Comparison of ENCODE assay signal across 1 cellular context in the genomic region with DNA sequence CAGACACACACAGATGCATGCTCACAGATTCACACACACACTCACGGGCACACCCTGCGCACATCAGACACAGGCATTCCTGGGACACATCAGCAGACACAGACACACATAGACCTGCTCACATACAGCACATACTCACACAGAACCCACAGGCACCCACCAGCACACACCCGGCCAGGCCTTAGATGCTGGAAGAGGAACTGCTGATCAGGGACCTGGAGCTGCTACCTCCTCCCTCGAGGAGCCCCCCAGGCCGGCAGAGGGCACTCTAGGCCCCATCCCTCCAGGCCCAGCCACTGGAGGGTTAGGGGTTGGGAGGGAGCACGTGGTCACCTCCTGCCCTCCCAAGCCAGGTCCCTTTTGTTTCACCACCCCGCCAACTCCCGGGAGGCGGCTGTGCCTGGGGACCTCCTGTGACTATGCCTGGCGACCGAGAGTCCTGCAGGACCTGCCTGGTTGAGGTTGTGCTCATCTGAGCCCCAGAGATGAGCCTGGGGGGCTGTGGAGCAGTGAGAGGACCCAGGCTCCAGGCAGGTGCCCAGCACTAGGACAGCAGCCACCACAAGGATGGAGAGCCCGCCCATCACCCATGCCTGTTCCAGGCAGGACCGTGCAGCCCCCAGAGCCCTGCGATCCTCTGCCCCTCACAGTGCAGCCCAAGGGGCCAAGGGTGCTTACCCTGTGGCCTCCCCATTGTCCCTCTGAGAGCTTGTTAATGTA.
A peak's percentile ranks its signal among the peaks of the same experiment; 100 is the strongest.
TF ChIP-seq lines count a peak whose summit lies in the region.

No MANE protein-coding gene starts in this region.

TF ChIP-seq in HepG2, 621 proteins besides CTCF, POLR2A, EP300 and RAD21 (continued from another document and continues in another):
- TF ChIP-seq, protein P1, sequence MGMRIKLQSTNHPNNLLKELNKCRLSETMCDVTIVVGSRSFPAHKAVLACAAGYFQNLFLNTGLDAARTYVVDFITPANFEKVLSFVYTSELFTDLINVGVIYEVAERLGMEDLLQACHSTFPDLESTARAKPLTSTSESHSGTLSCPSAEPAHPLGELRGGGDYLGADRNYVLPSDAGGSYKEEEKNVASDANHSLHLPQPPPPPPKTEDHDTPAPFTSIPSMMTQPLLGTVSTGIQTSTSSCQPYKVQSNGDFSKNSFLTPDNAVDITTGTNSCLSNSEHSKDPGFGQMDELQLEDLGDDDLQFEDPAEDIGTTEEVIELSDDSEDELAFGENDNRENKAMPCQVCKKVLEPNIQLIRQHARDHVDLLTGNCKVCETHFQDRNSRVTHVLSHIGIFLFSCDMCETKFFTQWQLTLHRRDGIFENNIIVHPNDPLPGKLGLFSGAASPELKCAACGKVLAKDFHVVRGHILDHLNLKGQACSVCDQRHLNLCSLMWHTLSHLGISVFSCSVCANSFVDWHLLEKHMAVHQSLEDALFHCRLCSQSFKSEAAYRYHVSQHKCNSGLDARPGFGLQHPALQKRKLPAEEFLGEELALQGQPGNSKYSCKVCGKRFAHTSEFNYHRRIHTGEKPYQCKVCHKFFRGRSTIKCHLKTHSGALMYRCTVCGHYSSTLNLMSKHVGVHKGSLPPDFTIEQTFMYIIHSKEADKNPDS (CRISPR knock-in tag; IDR thresholded peaks at IDR 0.05) = peak; percentile 55; the same call in 1 of the 2 replicates
- TF ChIP-seq ZNF367 (CRISPR knock-in tag; IDR thresholded peaks at IDR 0.05; ENCODE audit: borderline replicate concordance) (no peak), ZNF446 (CRISPR knock-in tag; IDR thresholded peaks at IDR 0.05) (no peak), MAFG (CRISPR knock-in tag; IDR thresholded peaks at IDR 0.05) (peak; percentile 23; the same call in 1 of the 2 replicates), ZSCAN30 (CRISPR knock-in tag; IDR thresholded peaks at IDR 0.05) (no peak), SYNCRIP (IDR thresholded peaks at IDR 0.05; ENCODE audit: insufficient read depth, low read depth, low read length) (no peak), ZNF878 (CRISPR knock-in tag; IDR thresholded peaks at IDR 0.05) (no peak), MBNL3 (CRISPR knock-in tag; conservative IDR thresholded peaks at IDR 0.05) (no peak), MED13 (CRISPR knock-in tag; IDR thresholded peaks at IDR 0.05) (no peak), THYN1 (CRISPR knock-in tag; IDR thresholded peaks at IDR 0.05; ENCODE audit: borderline replicate concordance, low read depth) (no peak), ZNF782 (CRISPR knock-in tag; IDR thresholded peaks at IDR 0.05; ENCODE audit: borderline replicate concordance) (peak; percentile 36; the same call in 1 of the 2 replicates), RBM22 (optimal IDR thresholded peaks at IDR 0.05; ENCODE audit: low read length) (no peak), HNRNPK (IDR thresholded peaks at IDR 0.05; ENCODE audit: low read depth, low read length, poor library complexity, severe bottlenecking) (no peak), TBP (CRISPR knock-in tag; IDR thresholded peaks at IDR 0.05) (no peak), ZNF850 (CRISPR knock-in tag; conservative IDR thresholded peaks at IDR 0.05) (no peak), ZNF3 (CRISPR knock-in tag; IDR thresholded peaks at IDR 0.05) (no peak), CBX1 (IDR thresholded peaks at IDR 0.05; ENCODE audit: low read depth) (peak; percentile 83), NBN (conservative IDR thresholded peaks at IDR 0.05) (no peak), ZSCAN22 (CRISPR knock-in tag; IDR thresholded peaks at IDR 0.05) (no peak), ZNF546 (CRISPR knock-in tag; conservative IDR thresholded peaks at IDR 0.05) (no peak), FOXJ3 (CRISPR knock-in tag; IDR thresholded peaks at IDR 0.05; ENCODE audit: borderline replicate concordance) (no peak), PLRG1 (conservative IDR thresholded peaks at IDR 0.05) (no peak), SRSF1 (optimal IDR thresholded peaks at IDR 0.05; ENCODE audit: low read depth, low read length) (peak; percentile 82), HNRNPH1 (optimal IDR thresholded peaks at IDR 0.05; ENCODE audit: low read depth, low read length) (no peak), ZNF703 (CRISPR knock-in tag; IDR thresholded peaks at IDR 0.05; ENCODE audit: borderline replicate concordance) (no peak), ZFP36L1 (CRISPR knock-in tag; IDR thresholded peaks at IDR 0.05) (peak; percentile 82; the same call in 1 of the 2 replicates), HMG20A (CRISPR knock-in tag; IDR thresholded peaks at IDR 0.05; ENCODE audit: borderline replicate concordance) (peak; percentile 39; the same call in 1 of the 2 replicates), ZBTB42 (CRISPR knock-in tag; IDR thresholded peaks at IDR 0.05) (no peak), SOX5 (CRISPR knock-in tag; IDR thresholded peaks at IDR 0.05; ENCODE audit: borderline replicate concordance) (peak; percentile 65; the same call in 1 of the 2 replicates), PTBP1 (IDR thresholded peaks at IDR 0.05; ENCODE audit: low read depth, low read length, poor library complexity, severe bottlenecking) (peak; percentile 61), XBP1 (CRISPR knock-in tag; IDR thresholded peaks at IDR 0.05) (no peak), STAG1 (CRISPR knock-in tag; IDR thresholded peaks at IDR 0.05) (peak; percentile 62), ZNF780A (CRISPR knock-in tag; IDR thresholded peaks at IDR 0.05) (no peak), ZZZ3 (CRISPR knock-in tag; IDR thresholded peaks at IDR 0.05; ENCODE audit: borderline replicate concordance) (0 out of 2 replicates have a peak, but pooled peaks have one; percentile 46), CHD4 (IDR thresholded peaks at IDR 0.05; ENCODE audit: borderline replicate concordance, low read length) (no peak), SAFB2 (CRISPR knock-in tag; IDR thresholded peaks at IDR 0.05; ENCODE audit: borderline replicate concordance, low read depth) (no peak), ELF3 (CRISPR knock-in tag; IDR thresholded peaks at IDR 0.05) (peak; percentile 74), POLR2G (IDR thresholded peaks at IDR 0.05; ENCODE audit: low read depth, low read length) (peak; percentile 80)
- TF ChIP-seq, protein P2, sequence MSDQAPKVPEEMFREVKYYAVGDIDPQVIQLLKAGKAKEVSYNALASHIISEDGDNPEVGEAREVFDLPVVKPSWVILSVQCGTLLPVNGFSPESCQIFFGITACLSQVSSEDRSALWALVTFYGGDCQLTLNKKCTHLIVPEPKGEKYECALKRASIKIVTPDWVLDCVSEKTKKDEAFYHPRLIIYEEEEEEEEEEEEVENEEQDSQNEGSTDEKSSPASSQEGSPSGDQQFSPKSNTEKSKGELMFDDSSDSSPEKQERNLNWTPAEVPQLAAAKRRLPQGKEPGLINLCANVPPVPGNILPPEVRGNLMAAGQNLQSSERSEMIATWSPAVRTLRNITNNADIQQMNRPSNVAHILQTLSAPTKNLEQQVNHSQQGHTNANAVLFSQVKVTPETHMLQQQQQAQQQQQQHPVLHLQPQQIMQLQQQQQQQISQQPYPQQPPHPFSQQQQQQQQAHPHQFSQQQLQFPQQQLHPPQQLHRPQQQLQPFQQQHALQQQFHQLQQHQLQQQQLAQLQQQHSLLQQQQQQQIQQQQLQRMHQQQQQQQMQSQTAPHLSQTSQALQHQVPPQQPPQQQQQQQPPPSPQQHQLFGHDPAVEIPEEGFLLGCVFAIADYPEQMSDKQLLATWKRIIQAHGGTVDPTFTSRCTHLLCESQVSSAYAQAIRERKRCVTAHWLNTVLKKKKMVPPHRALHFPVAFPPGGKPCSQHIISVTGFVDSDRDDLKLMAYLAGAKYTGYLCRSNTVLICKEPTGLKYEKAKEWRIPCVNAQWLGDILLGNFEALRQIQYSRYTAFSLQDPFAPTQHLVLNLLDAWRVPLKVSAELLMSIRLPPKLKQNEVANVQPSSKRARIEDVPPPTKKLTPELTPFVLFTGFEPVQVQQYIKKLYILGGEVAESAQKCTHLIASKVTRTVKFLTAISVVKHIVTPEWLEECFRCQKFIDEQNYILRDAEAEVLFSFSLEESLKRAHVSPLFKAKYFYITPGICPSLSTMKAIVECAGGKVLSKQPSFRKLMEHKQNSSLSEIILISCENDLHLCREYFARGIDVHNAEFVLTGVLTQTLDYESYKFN (CRISPR knock-in tag; conservative IDR thresholded peaks at IDR 0.05) = peak; percentile 40; the same call in 1 of the 2 replicates
- TF ChIP-seq, protein P3, sequence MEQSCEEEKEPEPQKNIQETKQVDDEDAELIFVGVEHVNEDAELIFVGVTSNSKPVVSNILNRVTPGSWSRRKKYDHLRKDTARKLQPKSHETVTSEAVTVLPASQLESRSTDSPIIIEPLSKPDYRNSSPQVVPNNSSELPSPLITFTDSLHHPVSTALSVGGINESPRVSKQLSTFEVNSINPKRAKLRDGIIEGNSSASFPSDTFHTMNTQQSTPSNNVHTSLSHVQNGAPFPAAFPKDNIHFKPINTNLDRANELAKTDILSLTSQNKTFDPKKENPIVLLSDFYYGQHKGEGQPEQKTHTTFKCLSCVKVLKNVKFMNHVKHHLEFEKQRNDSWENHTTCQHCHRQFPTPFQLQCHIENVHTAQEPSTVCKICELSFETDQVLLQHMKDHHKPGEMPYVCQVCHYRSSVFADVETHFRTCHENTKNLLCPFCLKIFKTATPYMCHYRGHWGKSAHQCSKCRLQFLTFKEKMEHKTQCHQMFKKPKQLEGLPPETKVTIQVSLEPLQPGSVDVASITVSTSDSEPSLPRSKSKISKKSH (CRISPR knock-in tag; IDR thresholded peaks at IDR 0.05; ENCODE audit: borderline replicate concordance) = peak; percentile 98
- TF ChIP-seq, protein P4, sequence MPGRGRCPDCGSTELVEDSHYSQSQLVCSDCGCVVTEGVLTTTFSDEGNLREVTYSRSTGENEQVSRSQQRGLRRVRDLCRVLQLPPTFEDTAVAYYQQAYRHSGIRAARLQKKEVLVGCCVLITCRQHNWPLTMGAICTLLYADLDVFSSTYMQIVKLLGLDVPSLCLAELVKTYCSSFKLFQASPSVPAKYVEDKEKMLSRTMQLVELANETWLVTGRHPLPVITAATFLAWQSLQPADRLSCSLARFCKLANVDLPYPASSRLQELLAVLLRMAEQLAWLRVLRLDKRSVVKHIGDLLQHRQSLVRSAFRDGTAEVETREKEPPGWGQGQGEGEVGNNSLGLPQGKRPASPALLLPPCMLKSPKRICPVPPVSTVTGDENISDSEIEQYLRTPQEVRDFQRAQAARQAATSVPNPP (CRISPR knock-in tag; IDR thresholded peaks at IDR 0.05) = no peak
- TF ChIP-seq, protein P5, sequence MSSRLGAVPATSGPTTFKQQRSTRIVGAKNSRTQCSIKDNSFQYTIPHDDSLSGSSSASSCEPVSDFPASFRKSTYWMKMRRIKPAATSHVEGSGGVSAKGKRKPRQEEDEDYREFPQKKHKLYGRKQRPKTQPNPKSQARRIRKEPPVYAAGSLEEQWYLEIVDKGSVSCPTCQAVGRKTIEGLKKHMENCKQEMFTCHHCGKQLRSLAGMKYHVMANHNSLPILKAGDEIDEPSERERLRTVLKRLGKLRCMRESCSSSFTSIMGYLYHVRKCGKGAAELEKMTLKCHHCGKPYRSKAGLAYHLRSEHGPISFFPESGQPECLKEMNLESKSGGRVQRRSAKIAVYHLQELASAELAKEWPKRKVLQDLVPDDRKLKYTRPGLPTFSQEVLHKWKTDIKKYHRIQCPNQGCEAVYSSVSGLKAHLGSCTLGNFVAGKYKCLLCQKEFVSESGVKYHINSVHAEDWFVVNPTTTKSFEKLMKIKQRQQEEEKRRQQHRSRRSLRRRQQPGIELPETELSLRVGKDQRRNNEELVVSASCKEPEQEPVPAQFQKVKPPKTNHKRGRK (CRISPR knock-in tag; IDR thresholded peaks at IDR 0.05) = no peak
- TF ChIP-seq, protein P6, sequence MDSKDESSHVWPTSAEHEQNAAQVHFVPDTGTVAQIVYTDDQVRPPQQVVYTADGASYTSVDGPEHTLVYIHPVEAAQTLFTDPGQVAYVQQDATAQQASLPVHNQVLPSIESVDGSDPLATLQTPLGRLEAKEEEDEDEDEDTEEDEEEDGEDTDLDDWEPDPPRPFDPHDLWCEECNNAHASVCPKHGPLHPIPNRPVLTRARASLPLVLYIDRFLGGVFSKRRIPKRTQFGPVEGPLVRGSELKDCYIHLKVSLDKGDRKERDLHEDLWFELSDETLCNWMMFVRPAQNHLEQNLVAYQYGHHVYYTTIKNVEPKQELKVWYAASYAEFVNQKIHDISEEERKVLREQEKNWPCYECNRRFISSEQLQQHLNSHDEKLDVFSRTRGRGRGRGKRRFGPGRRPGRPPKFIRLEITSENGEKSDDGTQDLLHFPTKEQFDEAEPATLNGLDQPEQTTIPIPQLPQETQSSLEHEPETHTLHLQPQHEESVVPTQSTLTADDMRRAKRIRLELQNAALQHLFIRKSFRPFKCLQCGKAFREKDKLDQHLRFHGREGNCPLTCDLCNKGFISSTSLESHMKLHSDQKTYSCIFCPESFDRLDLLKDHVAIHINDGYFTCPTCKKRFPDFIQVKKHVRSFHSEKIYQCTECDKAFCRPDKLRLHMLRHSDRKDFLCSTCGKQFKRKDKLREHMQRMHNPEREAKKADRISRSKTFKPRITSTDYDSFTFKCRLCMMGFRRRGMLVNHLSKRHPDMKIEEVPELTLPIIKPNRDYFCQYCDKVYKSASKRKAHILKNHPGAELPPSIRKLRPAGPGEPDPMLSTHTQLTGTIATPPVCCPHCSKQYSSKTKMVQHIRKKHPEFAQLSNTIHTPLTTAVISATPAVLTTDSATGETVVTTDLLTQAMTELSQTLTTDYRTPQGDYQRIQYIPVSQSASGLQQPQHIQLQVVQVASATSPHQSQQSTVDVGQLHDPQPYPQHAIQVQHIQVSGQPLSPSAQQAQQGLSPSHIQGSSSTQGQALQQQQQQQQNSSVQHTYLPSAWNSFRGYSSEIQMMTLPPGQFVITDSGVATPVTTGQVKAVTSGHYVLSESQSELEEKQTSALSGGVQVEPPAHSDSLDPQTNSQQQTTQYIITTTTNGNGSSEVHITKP (CRISPR knock-in tag; IDR thresholded peaks at IDR 0.05; ENCODE audit: low read depth) = peak; percentile 55; the same call in 1 of the 2 replicates
- TF ChIP-seq, protein P7, sequence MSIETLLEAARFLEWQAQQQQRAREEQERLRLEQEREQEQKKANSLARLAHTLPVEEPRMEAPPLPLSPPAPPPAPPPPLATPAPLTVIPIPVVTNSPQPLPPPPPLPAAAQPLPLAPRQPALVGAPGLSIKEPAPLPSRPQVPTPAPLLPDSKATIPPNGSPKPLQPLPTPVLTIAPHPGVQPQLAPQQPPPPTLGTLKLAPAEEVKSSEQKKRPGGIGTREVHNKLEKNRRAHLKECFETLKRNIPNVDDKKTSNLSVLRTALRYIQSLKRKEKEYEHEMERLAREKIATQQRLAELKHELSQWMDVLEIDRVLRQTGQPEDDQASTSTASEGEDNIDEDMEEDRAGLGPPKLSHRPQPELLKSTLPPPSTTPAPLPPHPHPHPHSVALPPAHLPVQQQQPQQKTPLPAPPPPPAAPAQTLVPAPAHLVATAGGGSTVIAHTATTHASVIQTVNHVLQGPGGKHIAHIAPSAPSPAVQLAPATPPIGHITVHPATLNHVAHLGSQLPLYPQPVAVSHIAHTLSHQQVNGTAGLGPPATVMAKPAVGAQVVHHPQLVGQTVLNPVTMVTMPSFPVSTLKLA (IDR thresholded peaks at IDR 0.05) = no peak
- TF ChIP-seq, protein P8, sequence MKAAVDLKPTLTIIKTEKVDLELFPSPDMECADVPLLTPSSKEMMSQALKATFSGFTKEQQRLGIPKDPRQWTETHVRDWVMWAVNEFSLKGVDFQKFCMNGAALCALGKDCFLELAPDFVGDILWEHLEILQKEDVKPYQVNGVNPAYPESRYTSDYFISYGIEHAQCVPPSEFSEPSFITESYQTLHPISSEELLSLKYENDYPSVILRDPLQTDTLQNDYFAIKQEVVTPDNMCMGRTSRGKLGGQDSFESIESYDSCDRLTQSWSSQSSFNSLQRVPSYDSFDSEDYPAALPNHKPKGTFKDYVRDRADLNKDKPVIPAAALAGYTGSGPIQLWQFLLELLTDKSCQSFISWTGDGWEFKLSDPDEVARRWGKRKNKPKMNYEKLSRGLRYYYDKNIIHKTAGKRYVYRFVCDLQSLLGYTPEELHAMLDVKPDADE (CRISPR knock-in tag; IDR thresholded peaks at IDR 0.05) = no peak
